In genomic region chr7:22350466-22351328, GRCh38 we compare ENCODE assay signal across 8 cellular contexts. TPM values are rescaled to one million over a fixed set of nuclear protein-coding genes. Genes with fewer than 3 reads are reported as not detected.
A peak's percentile ranks its signal among the peaks of the same experiment; 100 is the strongest.
DNase-seq lines count a peak whose midpoint lies in the region; ATAC-seq and TF ChIP-seq lines count a peak whose summit lies in the region.

No MANE protein-coding gene starts in this region.

- 14 to 23% methylated on average over 2 of the region's 2 CpGs for WGBS in body of pancreas, 2 donors

- in situ Hi-C loops in gastrocnemius medialis (cut with MboI; ENCODE audit: low sequenced_read_pairs in 4 of 4), result no loop called here

- ATAC-seq in GM19397 (IDR thresholded peaks at IDR 0.05; ENCODE audit: unreplicated experiment) (peak; percentile 57), HG03432 (IDR thresholded peaks at IDR 0.05; ENCODE audit: unreplicated experiment) (peak; percentile 59), body of pancreas (peak; percentile 33), gastrocnemius medialis (no peak)

- H3K9me3 ChIP-seq in body of pancreas (no peaks in the 10 kb centered on the region), gastrocnemius medialis (no peaks in the 10 kb centered on the region)

- TF ChIP-seq POLR2A in body of pancreas (IDR thresholded peaks at IDR 0.05) (no peak), gastrocnemius medialis (IDR thresholded peaks at IDR 0.05) (no peak)

- peaks cover 77% of the 10 kb centered on the region for H3K4me1 ChIP-seq in body of pancreas
- H3K4me1 ChIP-seq in gastrocnemius medialis, result peaks cover 0 to 7% of the 10 kb centered on the region in 2 donors

- TF ChIP-seq CTCF in body of pancreas (IDR thresholded peaks at IDR 0.05) (no peak), gastrocnemius medialis (IDR thresholded peaks at IDR 0.05 in 4 of 5, conservative IDR thresholded peaks at IDR 0.05 in 1 of 5) (no peak)

- peak overlapping the region; percentile 60 to 90 (median 68) for H3K27ac ChIP-seq in body of pancreas
- no peak overlapping the region for H3K27ac ChIP-seq in gastrocnemius medialis

- H3K27me3 ChIP-seq in body of pancreas (no peaks in the 10 kb centered on the region), gastrocnemius medialis (peaks cover 0 to 16% (median 0%) of the 10 kb centered on the region in 3 donors)

- intact Hi-C loops in body of pancreas (cut with DNase I), result no loop called here
- intact Hi-C loops in gastrocnemius medialis (cut with DNase I; ENCODE audit: low total_unique reads), result no loop called here

- peak; percentile 32 for DNase-seq in AG20443 (ENCODE audit: low spot score)
- DNase-seq in body of pancreas, result peak in 2 of 4 donors; percentile 54 to 58
- no peak for DNase-seq in activated CD4-positive, CD25-positive, alpha-beta regulatory T cell (lab: John Stamatoyannopoulos, UW)
- no peak for DNase-seq in anterior cingulate cortex (lab: John Stamatoyannopoulos, UW)
- DNase-seq in KG1 (lab: John Stamatoyannopoulos, UW), result no peak
- DNase-seq in gastrocnemius medialis, result no peak

- no peak overlapping the region for H3K4me3 ChIP-seq in body of pancreas
- no peak overlapping the region for H3K4me3 ChIP-seq in gastrocnemius medialis

- H3K36me3 ChIP-seq in body of pancreas (replicated peaks in 1 of 2; ENCODE audit: insufficient read depth in 1 of 2, low read depth in 2 of 2), result no peaks in the 10 kb centered on the region
- no peaks in the 10 kb centered on the region for H3K36me3 ChIP-seq in gastrocnemius medialis

RNA-seq across cellular contexts. Expression of gene RAPGEF5, which starts 6.3 kb away (rescaled TPM):
- 100 to 1,000 TPM in 1 of 2 donors, 10 to 100 TPM in 1; 68.0 to 151 TPM for total RNA-seq in body of pancreas
- 10 to 100 TPM in 2 of 4 donors, 1 to 10 TPM in 2; 7.4 to 16.2 (median 12.1) TPM for total RNA-seq in gastrocnemius medialis

Comparison
In these comparisons a context has a peak if more than half of its experiments do, and no peak if none do; other contexts are left out.
1. ATAC-seq: peak in GM19397 (single experiment), HG03432 (single experiment) and body of pancreas (single experiment); none in gastrocnemius medialis (0 of 2).
2. H3K27ac ChIP-seq: peak in body of pancreas (4 of 4); none in gastrocnemius medialis (0 of 4).
3. RNA of gene RAPGEF5, which starts 6.3 kb away (total RNA-seq): 68.0 to 151 TPM in body of pancreas; 7.4 to 16.2 TPM in gastrocnemius medialis; every median in the first group is over 4 times any median in the second.